17 cellular contexts compared by ENCODE assay signal in the genomic region with DNA sequence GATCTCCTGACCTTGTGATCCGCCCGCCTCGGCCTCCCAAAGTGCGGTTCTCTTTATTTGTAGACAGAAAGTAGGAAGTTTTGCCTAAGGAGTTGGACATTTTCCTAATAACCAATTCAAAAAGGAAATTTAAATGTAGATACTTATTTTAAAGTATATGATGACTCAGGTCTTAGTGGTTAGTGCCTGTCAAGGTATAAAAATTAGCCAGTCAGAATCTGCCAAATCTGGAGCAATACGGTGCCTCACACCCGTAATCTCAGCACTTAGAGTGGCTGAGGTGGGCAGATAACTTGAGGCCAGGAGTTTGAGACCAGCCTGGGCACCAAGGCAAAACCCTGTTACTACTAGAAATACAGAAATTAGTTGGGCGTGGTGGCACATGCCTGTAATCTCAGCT.
"Had no signal": no experiment of that assay in that cellular context is flagged by ENCODE, and none has a peak within 500 bp of the region (broad histone marks: within the 10 kb centered on the region; RNA-seq: fewer than 3 reads in every experiment).

No MANE protein-coding gene starts in this region.

- H3K4me1 ChIP-seq: heart left ventricle, right atrium auricular region, suprapubic skin, thyroid gland had no signal

- H3K36me3 Mint-ChIP-seq: natural killer cell had no signal

- H3K27ac ChIP-seq: coronary artery, heart left ventricle, right atrium auricular region, suprapubic skin, thyroid gland had no signal

- H3K9me3 Mint-ChIP-seq: endodermal cell, mesothelial cell of epicardium, natural killer cell, neural crest cell, type B pancreatic cell had no signal

- ATAC-seq: natural killer cell had no signal

- H3K4me1 Mint-ChIP-seq: natural killer cell, neural crest cell had no signal

- H3K27ac Mint-ChIP-seq: endodermal cell, mesothelial cell of epicardium, natural killer cell, type B pancreatic cell had no signal

- DNase-seq: effector CD4-positive, alpha-beta T cell; endodermal cell; erythroblast; heart left ventricle; hippocampal formation; kidney glomerular epithelial cell; natural killer cell; small intestine; stimulated activated CD4-positive, alpha-beta T cell treated with anti-CD3 and anti-CD28 coated beads, Interleukin-12 subunit alpha, Interleukin-12 subunit beta, amount 100 ng/mL, for 4 hours; stimulated activated naive CD4-positive, alpha-beta T cell treated with Interleukin-2 at 50 U/mL for 16 hours; thyroid gland had no signal

- H3K27me3 ChIP-seq: heart left ventricle, right atrium auricular region, suprapubic skin, thyroid gland had no signal

- H3K9me3 ChIP-seq: heart left ventricle, right atrium auricular region, suprapubic skin, thyroid gland had no signal

- H3K4me3 ChIP-seq: coronary artery, heart left ventricle, right atrium auricular region, suprapubic skin, thyroid gland had no signal

- H3K4me3 Mint-ChIP-seq: endodermal cell, mesothelial cell of epicardium, natural killer cell, neural crest cell, type B pancreatic cell had no signal

- H3K27me3 Mint-ChIP-seq: type B pancreatic cell had no signal
